In genomic region chr12:106705971-106706370, GRCh38 we compare ENCODE assay signal across 31 cellular contexts.
DNase-seq lines count a peak whose midpoint lies in the region; ATAC-seq and TF ChIP-seq lines count a peak whose summit lies in the region.
"Had no signal": no experiment of that assay in that cellular context is flagged by ENCODE, and none has a peak within 500 bp of the region (broad histone marks: within the 10 kb centered on the region; RNA-seq: fewer than 3 reads in every experiment).

No MANE protein-coding gene starts in this region.

- no peak for TF ChIP-seq CTCF in osteocyte (IDR thresholded peaks at IDR 0.05)

- ATAC-seq in HG03097 (IDR thresholded peaks at IDR 0.05; ENCODE audit: low FRiP score, unreplicated experiment): no peak
- ATAC-seq: CD8-positive, alpha-beta T cell had no signal

- H3K27ac Mint-ChIP-seq in osteocyte (ENCODE audit: unreplicated experiment): no peak overlapping the region
- H3K27ac Mint-ChIP-seq: B cell; CD14-positive monocyte; CD4-positive, alpha-beta memory T cell; CD4-positive, alpha-beta T cell; CD4-positive, CD25-positive, alpha-beta regulatory T cell; CD8-positive, alpha-beta memory T cell; CD8-positive, alpha-beta T cell had no signal

- no peak overlapping the region for H2AFZ ChIP-seq in neuronal stem cell (ENCODE audit: low read length)

- peaks cover 0 to 13% of the 10 kb centered on the region in 2 donors for H3K4me1 ChIP-seq in neuronal stem cell (ENCODE audit: control insufficient read depth in 2 of 2, insufficient read depth in 1 of 2, low read depth in 1 of 2, low read length in 2 of 2)
- H3K4me1 ChIP-seq: A549; BLaER1; BLaER1 treated with 17β-estradiol and CSF1 and Interleukin-3, amounts not matched to agents 10 nM and 100 nM; Caco-2 had no signal

- no CpG with 5 or more reads among the region's 5 CpGs for WGBS in neuronal stem cell (ENCODE audit: extremely low coverage in 2 of 2, insufficient read length in 2 of 2, insufficient replicate concordance in 1 of 2), 2 donors

- H3K27me3 Mint-ChIP-seq in osteocyte (ENCODE audit: unreplicated experiment): peaks cover 9% of the 10 kb centered on the region
- H3K27me3 Mint-ChIP-seq: CD4-positive, alpha-beta memory T cell; CD4-positive, alpha-beta T cell had no signal

- no peak overlapping the region for H3K23ac ChIP-seq in neuronal stem cell (ENCODE audit: low read depth, low read length, poor library complexity)

- H2BK120ac ChIP-seq in neuronal stem cell (ENCODE audit: low read depth, low read length): no peak overlapping the region

- H3K79me1 ChIP-seq in neuronal stem cell (ENCODE audit: low read depth, low read length): no peaks in the 10 kb centered on the region

- peaks cover 0 to 100% of the 10 kb centered on the region in 2 donors for H3K36me3 ChIP-seq in neuronal stem cell (replicated peaks in 1 of 2; ENCODE audit: control insufficient read depth in 2 of 2, insufficient read depth in 2 of 2, low read length in 2 of 2)
- H3K36me3 ChIP-seq: BE2C; BLaER1; BLaER1 treated with 17β-estradiol and CSF1 and Interleukin-3, amounts not matched to agents 10 nM and 100 nM had no signal

- H4K91ac ChIP-seq in neuronal stem cell (ENCODE audit: low read depth, low read length, poor library complexity): no peak overlapping the region

- no peak for DNase-seq in neuronal stem cell (ENCODE audit: low spot score)
- peak; percentile 57 for DNase-seq in osteocyte (ENCODE audit: extremely low spot score, unreplicated experiment)
- no peak for DNase-seq in OCI-M2 (lab: John Stamatoyannopoulos, UW; ENCODE audit: unreplicated experiment)
- DNase-seq: 8988T; ACHN; AML-193; BE2C; C1 segment of cervical spinal cord; Caco-2; Calu3; CD4-positive, alpha-beta memory T cell; CD4-positive, alpha-beta T cell; CD4-positive, CD25-positive, alpha-beta regulatory T cell; CD8-positive, alpha-beta memory T cell; CD8-positive, alpha-beta T cell; COR-L47; DMS 273 treated with DMSO at 0.1 percent for 48 hours; DMS153; DMS53; DMS79; DMS79 treated with DMSO at 0.1 percent for 48 hours; DND-41; EL had no signal

- H3K27me3 ChIP-seq in neuronal stem cell (ENCODE audit: control insufficient read depth in 3 of 3, insufficient read depth in 3 of 3, low read depth in 1 of 3, low read length in 3 of 3): peaks cover 0 to 3% (median 0%) of the 10 kb centered on the region in 3 experiments
- H3K27me3 ChIP-seq: BE2C; BLaER1; BLaER1 treated with 17β-estradiol and CSF1 and Interleukin-3, amounts not matched to agents 10 nM and 100 nM had no signal

- H2BK15ac ChIP-seq in neuronal stem cell (ENCODE audit: low read length): no peak overlapping the region

- H3K27ac ChIP-seq in neuronal stem cell (replicated peaks; ENCODE audit: low read length): no peak overlapping the region
- H3K27ac ChIP-seq: 22Rv1; A549; BLaER1; BLaER1 treated with 17β-estradiol and CSF1 and Interleukin-3, amounts not matched to agents 10 nM and 100 nM; C4-2B had no signal

- H3K18ac ChIP-seq in neuronal stem cell (ENCODE audit: low read length): no peak overlapping the region

- peaks cover 9 to 12% of the 10 kb centered on the region in 2 donors for H3K9me3 ChIP-seq in neuronal stem cell (replicated peaks in 1 of 2; ENCODE audit: control insufficient read depth in 2 of 2, insufficient read depth in 1 of 2, low read depth in 1 of 2, low read length in 2 of 2)
- H3K9me3 ChIP-seq: BE2C, Caco-2 had no signal

- H4K8ac ChIP-seq in neuronal stem cell (ENCODE audit: low read depth, low read length): no peak overlapping the region

- peak overlapping the region; percentile 14 for H2BK12ac ChIP-seq in neuronal stem cell (ENCODE audit: low read length)

- no peak overlapping the region for H3K14ac ChIP-seq in neuronal stem cell (ENCODE audit: low read length)

- H3K36me3 Mint-ChIP-seq in osteocyte (ENCODE audit: unreplicated experiment): no peaks in the 10 kb centered on the region
- H3K36me3 Mint-ChIP-seq: CD14-positive monocyte; CD4-positive, CD25-positive, alpha-beta regulatory T cell had no signal

- no peak overlapping the region for H3K4ac ChIP-seq in neuronal stem cell (ENCODE audit: low read length)

- no peak overlapping the region for H3K4me2 ChIP-seq in neuronal stem cell (ENCODE audit: insufficient read depth, low read length, poor library complexity, severe bottlenecking)
- H3K4me2 ChIP-seq: A549; BLaER1; BLaER1 treated with 17β-estradiol and CSF1 and Interleukin-3, amounts not matched to agents 10 nM and 100 nM had no signal

- H3K9ac ChIP-seq in neuronal stem cell (ENCODE audit: low read depth, low read length, poor library complexity): no peak overlapping the region
- H3K9ac ChIP-seq: BLaER1; BLaER1 treated with 17β-estradiol and CSF1 and Interleukin-3, amounts not matched to agents 10 nM and 100 nM had no signal

- H2BK5ac ChIP-seq in neuronal stem cell (ENCODE audit: low read length): no peak overlapping the region

- H2AK5ac ChIP-seq in neuronal stem cell (ENCODE audit: low read depth, low read length): no peak overlapping the region

- no peak overlapping the region for H3K4me3 ChIP-seq in neuronal stem cell (ENCODE audit: low read length in 2 of 2)
- H3K4me3 ChIP-seq: A549; BLaER1; BLaER1 treated with 17β-estradiol and CSF1 and Interleukin-3, amounts not matched to agents 10 nM and 100 nM had no signal

- peaks cover 17% of the 10 kb centered on the region for H3K9me3 Mint-ChIP-seq in osteocyte (ENCODE audit: unreplicated experiment)

- no peak overlapping the region for H3K4me3 Mint-ChIP-seq in osteocyte (ENCODE audit: unreplicated experiment)
- H3K4me3 Mint-ChIP-seq: B cell; CD14-positive monocyte; CD4-positive, alpha-beta memory T cell; CD4-positive, alpha-beta T cell; CD4-positive, CD25-positive, alpha-beta regulatory T cell; CD8-positive, alpha-beta memory T cell; CD8-positive, alpha-beta T cell had no signal

- no peaks in the 10 kb centered on the region for H3K4me1 Mint-ChIP-seq in osteocyte (ENCODE audit: unreplicated experiment)
- H3K4me1 Mint-ChIP-seq: B cell; CD14-positive monocyte; CD4-positive, CD25-positive, alpha-beta regulatory T cell; CD8-positive, alpha-beta memory T cell had no signal
